ENCODE assay signal across 8 cellular contexts in genomic region chr12:57549203-57549908, GRCh38. TPM values are rescaled to one million over a fixed set of nuclear protein-coding genes. Genes with fewer than 3 reads are reported as not detected.
DNase-seq lines count a peak whose midpoint lies in the region; ATAC-seq and TF ChIP-seq lines count a peak whose summit lies in the region.

No MANE protein-coding gene starts in this region.

- POLR2A ChIA-PET in T-cell (lab: Charles Lee), result no interaction called here

- no peaks in the 10 kb centered on the region for H3K36me3 Mint-ChIP-seq in T-cell

- no peak for TF ChIP-seq POLR2A in gastroesophageal sphincter (IDR thresholded peaks at IDR 0.05)

- ATAC-seq in T-cell (replicated peaks in 1 of 4), result peak in 1 of 4 experiments; percentile 0
- ATAC-seq in gastroesophageal sphincter, result no peak

- H3K27ac ChIP-seq in gastroesophageal sphincter, result peak overlapping the region in 1 of 4 donors; percentile 38

- peaks cover 28% of the 10 kb centered on the region for H3K27me3 ChIP-seq in gastroesophageal sphincter

- no peak for TF ChIP-seq CTCF in GM12875 (IDR thresholded peaks at IDR 0.05; ENCODE audit: borderline replicate concordance, insufficient read depth, low read depth, low read length)
- TF ChIP-seq CTCF in gastroesophageal sphincter (IDR thresholded peaks at IDR 0.05), result no peak

- no peak for TF ChIP-seq EP300 in gastroesophageal sphincter (IDR thresholded peaks at IDR 0.05)

- H3K4me3 Mint-ChIP-seq in T-cell, result peak overlapping the region; percentile 61 to 72 (median 68)

- H3K9me3 ChIP-seq in gastroesophageal sphincter, result no peaks in the 10 kb centered on the region

- no peak for DNase-seq in T-cell
- no peak for DNase-seq in skeletal muscle cell (ENCODE audit: low read depth)
- DNase-seq in stimulated activated CD4-positive, alpha-beta T cell treated with anti-CD3 and anti-CD28 coated beads, Interleukin-4, amount 100 ng/mL, for 1 hour, result no peak
- DNase-seq in stimulated activated naive CD4-positive, alpha-beta T cell (lab: John Stamatoyannopoulos, UW), result no peak
- DNase-seq in NCI-H2107 (lab: John Stamatoyannopoulos, UW), result no peak
- no peak for DNase-seq in GM19238 (ENCODE audit: insufficient read length, low spot score)

- peaks cover 0 to 9% of the 10 kb centered on the region in 2 donors for H3K27me3 Mint-ChIP-seq in T-cell

- H3K4me3 ChIP-seq in GM12875 (ENCODE audit: low read depth, low read length) (peak overlapping the region; percentile 34), gastroesophageal sphincter (peak overlapping the region; percentile 41 to 54), skeletal muscle cell (ENCODE audit: low read depth, low read length) (peak overlapping the region; percentile 27)

- no peak overlapping the region for H3K27ac Mint-ChIP-seq in T-cell

- H3K4me1 Mint-ChIP-seq in T-cell, result peaks cover 40 to 43% (median 41%) of the 10 kb centered on the region in 3 donors

- CTCF ChIA-PET in T-cell (lab: Charles Lee), result no interaction called here

- H3K9me3 Mint-ChIP-seq in T-cell, result no peaks in the 10 kb centered on the region

- H3K4me1 ChIP-seq in gastroesophageal sphincter, result peaks cover 3 to 42% (median 15%) of the 10 kb centered on the region in 3 donors

- WGBS in gastroesophageal sphincter (ENCODE audit: low coverage in 1 of 2), 2 donors, result 31 to 70% methylated on average over 2 to 12 of the region's 13 CpGs

- H3K36me3 ChIP-seq in gastroesophageal sphincter, result no peaks in the 10 kb centered on the region

RNA-seq across cellular contexts. Expression of gene KIF5A, which starts 0.5 kb away (rescaled TPM):
- total RNA-seq in T-cell (1 to 10 TPM in 2 of 5 donors, under 1 TPM in 3; 0.83 to 1.8 (median 0.92) TPM), gastroesophageal sphincter (1 to 10 TPM in 3 of 4 donors, under 1 TPM in 1; 0.89 to 4.7 (median 1.6) TPM)

RNA-seq across cellular contexts. Expression of gene DCTN2, which starts 2.4 kb away (rescaled TPM):
- total RNA-seq in T-cell (10 to 100 TPM; 60.1 to 81.9 (median 71.5) TPM), gastroesophageal sphincter (100 to 1,000 TPM; 138 to 204 (median 182) TPM)

RNA-seq across cellular contexts. Expression of gene MBD6, which starts 26.7 kb away (rescaled TPM):
- 100 to 1,000 TPM; 109 to 122 (median 114) TPM for total RNA-seq in T-cell
- 10 to 100 TPM in 3 of 4 donors, 1 to 10 TPM in 1; 8.9 to 22.6 (median 19.7) TPM for total RNA-seq in gastroesophageal sphincter

RNA-seq across cellular contexts. Expression of gene DDIT3, which starts 29.0 kb away (rescaled TPM):
- total RNA-seq in T-cell (10 to 100 TPM; 34.5 to 93.5 (median 40.7) TPM), gastroesophageal sphincter (10 to 100 TPM; 17.7 to 41.2 (median 36.5) TPM)

RNA-seq across cellular contexts. Expression of gene PIP4K2C, which starts 41.6 kb away (rescaled TPM):
- 10 to 100 TPM; 21.7 to 30.9 (median 27.9) TPM for total RNA-seq in T-cell
- 10 to 100 TPM; 21.7 to 38.7 (median 33.1) TPM for total RNA-seq in gastroesophageal sphincter

Comparison
In these comparisons a context has a peak if more than half of its experiments do, and no peak if none do; other contexts are left out.
1. RNA of gene MBD6, which starts 26.7 kb away (total RNA-seq): 109 to 122 TPM in T-cell; 8.9 to 22.6 TPM in gastroesophageal sphincter; every median in the first group is over 4 times any median in the second.
2. Peak in every context shown above with its lines, with median percentiles within 50 percentile points of each other: H3K4me3 ChIP-seq.